In genomic region chr21:33490991-33491372, GRCh38 we compare ENCODE assay signal across 8 cellular contexts. TPM values are rescaled to one million over a fixed set of nuclear protein-coding genes. Genes with fewer than 3 reads are reported as not detected.
DNase-seq lines count a peak whose midpoint lies in the region; FAIRE-seq and TF ChIP-seq lines count a peak whose summit lies in the region.

No MANE protein-coding gene starts in this region.

- H3K9ac ChIP-seq in ES-I3 (ENCODE audit: low read depth, low read length), result peak overlapping the region; percentile 74

- H3K9me3 Mint-ChIP-seq in chondrocyte (ENCODE audit: low read depth), result no peaks in the 10 kb centered on the region
- H3K9me3 Mint-ChIP-seq in mesothelial cell of epicardium, result no peaks in the 10 kb centered on the region

- no peak for FAIRE-seq in GM12892 (lab: Jason Lieb, UNC)

- TF ChIP-seq POLR2A in GM12892 (IDR thresholded peaks at IDR 0.05; ENCODE audit: low read depth, low read length), result no peak

- H3K4me1 ChIP-seq in ES-I3 (ENCODE audit: insufficient read depth, low read length), result no peaks in the 10 kb centered on the region; the same call in 1 of the 2 replicates

- H3K27ac Mint-ChIP-seq in chondrocyte (ENCODE audit: unreplicated experiment) (peak overlapping the region; percentile 84), mesothelial cell of epicardium (peak overlapping the region; percentile 78)

- H3K36me3 Mint-ChIP-seq in chondrocyte (ENCODE audit: low read depth), result no peaks in the 10 kb centered on the region
- peaks cover 7% of the 10 kb centered on the region for H3K36me3 Mint-ChIP-seq in mesothelial cell of epicardium

- H3K27me3 Mint-ChIP-seq in chondrocyte (ENCODE audit: low read depth) (peaks cover 1% of the 10 kb centered on the region), mesothelial cell of epicardium (ENCODE audit: low read depth) (no peaks in the 10 kb centered on the region)

- H3K4me3 Mint-ChIP-seq in chondrocyte (ENCODE audit: unreplicated experiment) (peak overlapping the region; percentile 95), mesothelial cell of epicardium (peak overlapping the region; percentile 80)

- H3K36me3 ChIP-seq in ES-I3 (ENCODE audit: insufficient read depth, low read length), result no peaks in the 10 kb centered on the region

- no peak for TF ChIP-seq CTCF in chondrocyte (IDR thresholded peaks at IDR 0.05)
- no peak for TF ChIP-seq CTCF in mesothelial cell of epicardium (IDR thresholded peaks at IDR 0.05; ENCODE audit: unreplicated experiment)

- DNase-seq in NCI-H2227 (lab: John Stamatoyannopoulos, UW; ENCODE audit: unreplicated experiment) (peak; percentile 64), chondrocyte (ENCODE audit: low spot score) (no peak), mesothelial cell of epicardium (ENCODE audit: low spot score in 2 of 2, unreplicated experiment in 2 of 2) (no peak), hippocampal formation (lab: John Stamatoyannopoulos, UW) (no peak), GM12892 (ENCODE audit: insufficient read length) (no peak), GF-D8 (lab: John Stamatoyannopoulos, UW) (no peak), NCI-H526 treated with DMSO at 0.1 percent for 48 hours (lab: John Stamatoyannopoulos, UW) (no peak)

- H3K9me3 ChIP-seq in ES-I3 (ENCODE audit: control insufficient read depth, insufficient read depth, low read length), result no peaks in the 10 kb centered on the region

- H3K4me1 Mint-ChIP-seq in chondrocyte (ENCODE audit: low read depth) (peaks cover 15% of the 10 kb centered on the region), mesothelial cell of epicardium (peaks cover 11% of the 10 kb centered on the region)

RNA-seq across cellular contexts. Expression of gene DNAJC28, which starts 0.5 kb away (rescaled TPM):
- total RNA-seq in chondrocyte (2.4 to 3.5 TPM (median 2.6 TPM) in 3 replicates), mesothelial cell of epicardium (2.6 to 3.1 TPM (median 2.8 TPM) in 3 replicates)
- 1.00 TPM for polyA plus RNA-seq in GM12892 (2012; ENCODE audit: missing spikeins)

RNA-seq across cellular contexts. Expression of gene TMEM50B, which starts 11.2 kb away (rescaled TPM):
- 26.8 to 31.0 TPM (median 28.7 TPM) in 3 replicates for total RNA-seq in chondrocyte
- 37.3 to 41.1 TPM (median 39.5 TPM) in 3 replicates for total RNA-seq in mesothelial cell of epicardium
- 18.8 TPM for polyA plus RNA-seq in GM12892 (2012; ENCODE audit: missing spikeins)

RNA-seq across cellular contexts. Expression of gene GART, which starts 50.9 kb away (rescaled TPM):
- total RNA-seq in chondrocyte (56.4 to 69.8 TPM (median 58.2 TPM) in 3 replicates), mesothelial cell of epicardium (85.1 to 88.4 TPM (median 85.3 TPM) in 3 replicates)
- 82.7 TPM for polyA plus RNA-seq in GM12892 (2012; ENCODE audit: missing spikeins)

RNA-seq across cellular contexts. Expression of gene SON, which starts 51.9 kb away (rescaled TPM):
- total RNA-seq in chondrocyte (216 to 269 TPM (median 220 TPM) in 3 replicates), mesothelial cell of epicardium (427 to 437 TPM (median 428 TPM) in 3 replicates)
- polyA plus RNA-seq in GM12892 (2012; ENCODE audit: missing spikeins), result 144 TPM
